In genomic region chr7:69861233-69861632, GRCh38 we compare ENCODE assay signal across 23 cellular contexts.
"Had no signal": no experiment of that assay in that cellular context is flagged by ENCODE, and none has a peak within 500 bp of the region (broad histone marks: within the 10 kb centered on the region; RNA-seq: fewer than 3 reads in every experiment).

No MANE protein-coding gene starts in this region.

- H3K27ac Mint-ChIP-seq: activated CD4-positive, alpha-beta memory T cell treated with anti-CD3 and anti-CD28 coated beads for 36 hours; activated CD4-positive, alpha-beta T cell treated with anti-CD3 and anti-CD28 coated beads, Interleukin-2, amount 10 ng/mL, durations not matched to agents 7 days and 5 days; activated naive CD4-positive, alpha-beta T cell treated with anti-CD3 and anti-CD28 coated beads for 36 hours; activated naive CD8-positive, alpha-beta T cell; T-cell had no signal

- H3K9me3 Mint-ChIP-seq: activated CD4-positive, alpha-beta memory T cell treated with anti-CD3 and anti-CD28 coated beads for 36 hours; activated CD4-positive, alpha-beta T cell treated with anti-CD3 and anti-CD28 coated beads, Interleukin-2, amount 10 ng/mL, durations not matched to agents 7 days and 5 days; activated naive CD4-positive, alpha-beta T cell treated with anti-CD3 and anti-CD28 coated beads for 36 hours; activated T-cell treated with anti-CD3 and anti-CD28 coated beads, Interleukin-2, amount 50 U/mL, for 4 hours; T-cell had no signal

- DNase-seq: activated CD4-positive, alpha-beta memory T cell treated with anti-CD3 and anti-CD28 coated beads for 36 hours; activated CD4-positive, alpha-beta T cell treated with anti-CD3 and anti-CD28 coated beads, Interleukin-2, amount 10 ng/mL, durations not matched to agents 7 days and 5 days; activated CD4-positive, CD25-positive, alpha-beta regulatory T cell; activated CD8-positive, alpha-beta memory T cell treated with anti-CD3 and anti-CD28 coated beads for 24 hours; activated gamma-delta T cell; activated naive CD4-positive, alpha-beta T cell treated with anti-CD3 and anti-CD28 coated beads for 36 hours; activated T-cell treated with anti-CD3 and anti-CD28 coated beads, Interleukin-2, amount 50 U/mL, for 4 hours; amygdala; brain microvascular endothelial cell; MM.1S; NCI-H1930; NCI-H2171; NCI-H345; NCI-H510A; NCI-H774; NK-92 treated with Interleukin-12 subunit alpha and Interleukin-12 subunit beta, amount 100 ng/mL, for 24 hours; OCI-M1; RPMI8226; T-cell; T-helper 2 cell; T1000 had no signal

- H3K4me1 Mint-ChIP-seq: activated CD4-positive, alpha-beta T cell treated with anti-CD3 and anti-CD28 coated beads, Interleukin-2, amount 10 ng/mL, durations not matched to agents 7 days and 5 days; T-cell had no signal

- H3K36me3 Mint-ChIP-seq: activated CD4-positive, alpha-beta memory T cell treated with anti-CD3 and anti-CD28 coated beads for 36 hours; activated naive CD8-positive, alpha-beta T cell; T-cell had no signal

- H3K4me3 Mint-ChIP-seq: activated CD4-positive, alpha-beta memory T cell treated with anti-CD3 and anti-CD28 coated beads for 36 hours; activated CD4-positive, alpha-beta T cell treated with anti-CD3 and anti-CD28 coated beads, Interleukin-2, amount 10 ng/mL, durations not matched to agents 7 days and 5 days; activated naive CD4-positive, alpha-beta T cell treated with anti-CD3 and anti-CD28 coated beads for 36 hours; activated naive CD8-positive, alpha-beta T cell; activated T-cell treated with anti-CD3 and anti-CD28 coated beads, Interleukin-2, amount 50 U/mL, for 4 hours; T-cell had no signal

- FAIRE-seq: TTC549 had no signal
